Comparison of ENCODE assay signal across 8 cellular contexts in genomic region chr3:122754867-122755835, GRCh38. TPM values are rescaled to one million over a fixed set of nuclear protein-coding genes. Genes with fewer than 3 reads are reported as not detected.
DNase-seq lines count a peak whose midpoint lies in the region; ATAC-seq, FAIRE-seq and TF ChIP-seq lines count a peak whose summit lies in the region.

No MANE protein-coding gene starts in this region.

- ATAC-seq in GM21529 (IDR thresholded peaks at IDR 0.05; ENCODE audit: unreplicated experiment): peak; percentile 74
- no peak for ATAC-seq in GM21576 (IDR thresholded peaks at IDR 0.05; ENCODE audit: unreplicated experiment)

- H3K36me3 ChIP-seq in sigmoid colon: peaks cover 0 to 43% (median 15%) of the 10 kb centered on the region in 4 donors

- no peak for FAIRE-seq in RCC 7860 (lab: Jason Lieb, UNC)

- TF ChIP-seq CTCF in sigmoid colon (IDR thresholded peaks at IDR 0.05): peak in 3 of 4 experiments; percentile 36 to 51 (median 47)

- H3K4me1 ChIP-seq in sigmoid colon: no peaks in the 10 kb centered on the region

- H3K9me3 ChIP-seq in sigmoid colon: no peaks in the 10 kb centered on the region

- no peak for TF ChIP-seq POLR2A in sigmoid colon (IDR thresholded peaks at IDR 0.05)

- intact Hi-C loops in sigmoid colon (cut with DNase I): no loop called here

- peak; percentile 75 for DNase-seq in COLO829 (ENCODE audit: low spot score)
- DNase-seq in RCC 7860 (ENCODE audit: low spot score): peak; percentile 38
- peak; percentile 43 for DNase-seq in fibroblast of peridontal ligament (ENCODE audit: extremely low read depth)
- no peak for DNase-seq in sigmoid colon
- no peak for DNase-seq in NCI-H1092 (lab: John Stamatoyannopoulos, UW)
- DNase-seq in NCI-H146 treated with DMSO at 0.1 percent for 48 hours (lab: John Stamatoyannopoulos, UW; ENCODE audit: unreplicated experiment): no peak

- 85 to 88% methylated on average over 8 of the region's 8 CpGs for WGBS in sigmoid colon, 2 donors

- H3K4me3 ChIP-seq in sigmoid colon: no peak overlapping the region

- H3K27me3 ChIP-seq in sigmoid colon: no peaks in the 10 kb centered on the region

- no peak overlapping the region for H3K27ac ChIP-seq in sigmoid colon

- no peak for TF ChIP-seq EP300 in sigmoid colon (IDR thresholded peaks at IDR 0.05)

RNA-seq across cellular contexts. Expression of gene HSPBAP1, which starts 38.5 kb away (rescaled TPM):
- 10 to 100 TPM; 11.1 to 13.8 (median 12.6) TPM for total RNA-seq in sigmoid colon
- 1 to 10 TPM; 3.0 to 6.4 (median 3.0) TPM for polyA plus RNA-seq in sigmoid colon

RNA-seq across cellular contexts. Expression of gene SLC49A4, which starts 39.7 kb away (rescaled TPM):
- 10 to 100 TPM; 15.0 to 20.6 (median 17.6) TPM for total RNA-seq in sigmoid colon
- polyA plus RNA-seq in sigmoid colon: 1 to 10 TPM; 3.0 to 7.2 (median 3.5) TPM

Comparison
In these comparisons a context has a peak if more than half of its experiments do, and no peak if none do; other contexts are left out.
1. DNase-seq: peak in COLO829 (single experiment), RCC 7860 (single experiment) and fibroblast of peridontal ligament (single experiment); none in sigmoid colon (single experiment), NCI-H1092 (single experiment) and NCI-H146 treated with DMSO at 0.1 percent for 48 hours (single experiment).